ENCODE assay signal across 7 cellular contexts in the genomic region with DNA sequence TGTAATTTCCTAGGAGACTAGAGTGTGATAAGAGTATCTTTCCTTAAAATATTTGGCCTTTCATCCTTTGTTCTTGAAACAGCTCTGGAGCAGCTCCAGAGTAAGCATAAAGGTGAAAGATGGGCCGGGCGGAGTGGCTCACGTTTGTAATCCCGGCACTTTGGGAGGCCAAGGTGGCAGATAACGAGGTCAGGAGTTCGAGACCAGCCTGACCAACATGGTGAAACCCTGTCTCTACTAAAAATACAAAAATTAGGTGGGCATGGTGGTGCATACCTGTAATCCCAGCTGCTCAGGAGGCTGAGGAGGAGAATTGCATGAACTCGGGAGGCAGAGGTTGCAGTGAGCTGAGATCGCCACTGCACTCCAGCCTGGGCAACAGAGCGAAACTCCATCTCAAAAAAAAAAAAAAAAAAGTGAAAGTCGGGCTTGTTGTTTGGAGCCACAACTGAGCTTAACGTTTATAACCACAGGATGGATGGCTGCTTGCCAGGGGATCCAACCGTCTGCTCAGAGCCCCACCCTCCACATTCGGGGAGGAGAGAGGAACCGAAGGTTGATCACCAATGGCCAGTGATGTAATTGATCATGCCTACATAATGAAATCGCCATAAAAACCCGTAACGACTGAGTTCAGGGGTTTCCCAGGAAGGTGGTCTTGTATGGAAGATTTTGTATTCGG. TPM values are rescaled to one million over a fixed set of nuclear protein-coding genes. Genes with fewer than 3 reads are reported as not detected.
A peak's percentile ranks its signal among the peaks of the same experiment; 100 is the strongest.
DNase-seq lines count a peak whose midpoint lies in the region; TF ChIP-seq lines count a peak whose summit lies in the region.
"Not testable (repeated sequence)": the region's sequence is repeated elsewhere in the genome, so short reads cannot be mapped to it uniquely, and the experiment has no call there.

No MANE protein-coding gene starts in this region.

- peak; percentile 49 for DNase-seq in GM12865 (ENCODE audit: low read depth)
- DNase-seq in NB4 (ENCODE audit: low read depth) = peak; percentile 45
- DNase-seq in SJCRH30 = peak; percentile 69 to 72
- DNase-seq in activated CD4-positive, alpha-beta memory T cell treated with anti-CD3 and anti-CD28 coated beads for 36 hours = peak; percentile 59
- DNase-seq in activated naive CD8-positive, alpha-beta T cell treated with anti-CD3 and anti-CD28 coated beads for 36 hours = peak; percentile 60
- DNase-seq in fibroblast of the aortic adventitia (ENCODE audit: low read depth) = peak; percentile 44
- peak; percentile 66 for DNase-seq in sigmoid colon

- H3K4me3 ChIP-seq in GM12865 (ENCODE audit: low read depth, low read length); NB4 (ENCODE audit: low read depth, low read length); SJCRH30; fibroblast of the aortic adventitia (ENCODE audit: low read depth, low read length); sigmoid colon: not testable (repeated sequence)

- H3K36me3 ChIP-seq in SJCRH30, sigmoid colon: not testable (repeated sequence)

- not testable (repeated sequence) for H3K9me3 Mint-ChIP-seq in activated CD4-positive, alpha-beta memory T cell treated with anti-CD3 and anti-CD28 coated beads for 36 hours; activated naive CD8-positive, alpha-beta T cell treated with anti-CD3 and anti-CD28 coated beads for 36 hours

- CTCF ChIA-PET in activated CD4-positive, alpha-beta memory T cell treated with anti-CD3 and anti-CD28 coated beads for 36 hours (lab: Charles Lee) = interaction anchor here (0.6 to 8.6 kb wide), 11 partner anchors 10 to 298 kb away, joined by 3 to 98 read pairs (median 5); a partner anchor contains a TSS

- not testable (repeated sequence) for H3K36me3 Mint-ChIP-seq in activated CD4-positive, alpha-beta memory T cell treated with anti-CD3 and anti-CD28 coated beads for 36 hours; activated naive CD8-positive, alpha-beta T cell treated with anti-CD3 and anti-CD28 coated beads for 36 hours

- not testable (repeated sequence) for TF ChIP-seq CTCF in GM12865 (IDR thresholded peaks at IDR 0.05; ENCODE audit: insufficient read depth, low read depth, low read length, missing control alignments); NB4 (IDR thresholded peaks at IDR 0.05; ENCODE audit: low read depth, low read length); fibroblast of the aortic adventitia (IDR thresholded peaks at IDR 0.05; ENCODE audit: insufficient read depth, low read length); sigmoid colon (IDR thresholded peaks at IDR 0.05)

- peaks cover 28% of the 10 kb centered on the region for H3K4me1 Mint-ChIP-seq in activated CD4-positive, alpha-beta memory T cell treated with anti-CD3 and anti-CD28 coated beads for 36 hours (ENCODE audit: low read depth)
- peaks cover 28% of the 10 kb centered on the region for H3K4me1 Mint-ChIP-seq in activated naive CD8-positive, alpha-beta T cell treated with anti-CD3 and anti-CD28 coated beads for 36 hours

- not testable (repeated sequence) for H3K9me3 ChIP-seq in SJCRH30 (replicated peaks); sigmoid colon

- H3K4me1 ChIP-seq in SJCRH30 = not testable (repeated sequence)
- H3K4me1 ChIP-seq in sigmoid colon = peaks cover 0 to 11% (median 10%) of the 10 kb centered on the region in 4 donors

- H3K27me3 ChIP-seq in SJCRH30 = peaks cover 20% of the 10 kb centered on the region
- not testable (repeated sequence) for H3K27me3 ChIP-seq in sigmoid colon

- intact Hi-C loops in activated CD4-positive, alpha-beta memory T cell treated with anti-CD3 and anti-CD28 coated beads for 36 hours (cut with micrococcal nuclease) = not testable (repeated sequence)
- intact Hi-C loops in sigmoid colon (cut with DNase I) = loop anchor here (10.0 kb wide), 1 partner anchor 159 kb away; a partner anchor contains a TSS

- 7 to 35% methylated on average over 18 of the region's 18 CpGs for WGBS in sigmoid colon, 2 donors

- H3K27me3 Mint-ChIP-seq in activated CD4-positive, alpha-beta memory T cell treated with anti-CD3 and anti-CD28 coated beads for 36 hours = peaks cover 19% of the 10 kb centered on the region
- peaks cover 17% of the 10 kb centered on the region for H3K27me3 Mint-ChIP-seq in activated naive CD8-positive, alpha-beta T cell treated with anti-CD3 and anti-CD28 coated beads for 36 hours

- not testable (repeated sequence) for TF ChIP-seq POLR2A in NB4 (IDR thresholded peaks at IDR 0.05; ENCODE audit: extremely low read depth, insufficient read length); sigmoid colon (IDR thresholded peaks at IDR 0.05)

- TF ChIP-seq EP300 in sigmoid colon (IDR thresholded peaks at IDR 0.05) = not testable (repeated sequence)

- H3K27ac ChIP-seq in SJCRH30, sigmoid colon: not testable (repeated sequence)

- not testable (repeated sequence) for H3K4me3 Mint-ChIP-seq in activated CD4-positive, alpha-beta memory T cell treated with anti-CD3 and anti-CD28 coated beads for 36 hours
- H3K4me3 Mint-ChIP-seq in activated naive CD8-positive, alpha-beta T cell treated with anti-CD3 and anti-CD28 coated beads for 36 hours = peak overlapping the region; percentile 40

- POLR2A ChIA-PET in activated CD4-positive, alpha-beta memory T cell treated with anti-CD3 and anti-CD28 coated beads for 36 hours (lab: Charles Lee) = interaction anchor here (1.3 kb wide), 1 partner anchor 31 kb away, joined by 5 read pairs; no protein-coding TSS in a partner anchor

- H3K27ac Mint-ChIP-seq in activated CD4-positive, alpha-beta memory T cell treated with anti-CD3 and anti-CD28 coated beads for 36 hours; activated naive CD8-positive, alpha-beta T cell treated with anti-CD3 and anti-CD28 coated beads for 36 hours: not testable (repeated sequence)

RNA-seq across cellular contexts. Expression of a gene that starts 16.5 kb away (rescaled TPM):
- total RNA-seq in SJCRH30 (2014; rRNA removed; shearing (Covaris generic)) = 3.0 and 5.1 TPM in 2 replicates
- total RNA-seq in activated CD4-positive, alpha-beta memory T cell treated with anti-CD3 and anti-CD28 coated beads for 36 hours = 10 to 100 TPM in 1 of 2 experiments, 1 to 10 TPM in 1; 7.1 to 10.1 TPM
- 10 to 100 TPM in 1 of 2 experiments, 1 to 10 TPM in 1; 8.3 to 10.6 TPM for total RNA-seq in activated naive CD8-positive, alpha-beta T cell treated with anti-CD3 and anti-CD28 coated beads for 36 hours
- total RNA-seq in fibroblast of the aortic adventitia (ENCODE audit: low replicate concordance) (6.8 and 19.0 TPM in 2 replicates), sigmoid colon (10 to 100 TPM in 3 of 4 donors, 1 to 10 TPM in 1; 10.0 to 17.8 (median 13.8) TPM)
- 10 to 100 TPM in 1 of 3 donors, 1 to 10 TPM in 2; 3.5 to 18.5 (median 4.2) TPM for polyA plus RNA-seq in sigmoid colon

RNA-seq across cellular contexts. Expression of a gene that starts 18.9 kb away (rescaled TPM):
- total RNA-seq in SJCRH30 (2014; rRNA removed; shearing (Covaris generic)) = 9.8 and 11.7 TPM in 2 replicates
- 10 to 100 TPM; 67.6 to 69.8 TPM for total RNA-seq in activated CD4-positive, alpha-beta memory T cell treated with anti-CD3 and anti-CD28 coated beads for 36 hours
- total RNA-seq in activated naive CD8-positive, alpha-beta T cell treated with anti-CD3 and anti-CD28 coated beads for 36 hours = 10 to 100 TPM; 53.4 to 54.3 TPM
- total RNA-seq in fibroblast of the aortic adventitia (ENCODE audit: low replicate concordance) (29.3 and 31.9 TPM in 2 replicates), sigmoid colon (100 to 1,000 TPM in 1 of 4 donors, 10 to 100 TPM in 3; 43.3 to 129 (median 60.0) TPM)
- polyA plus RNA-seq in sigmoid colon = 10 to 100 TPM in 1 of 3 donors, 1 to 10 TPM in 2; 9.6 to 36.4 (median 9.7) TPM

RNA-seq across cellular contexts. Expression of a gene that starts 49.3 kb away (rescaled TPM):
- 31.3 and 33.3 TPM in 2 replicates for total RNA-seq in SJCRH30 (2014; rRNA removed; shearing (Covaris generic))
- total RNA-seq in activated CD4-positive, alpha-beta memory T cell treated with anti-CD3 and anti-CD28 coated beads for 36 hours = 1 to 10 TPM; 2.5 to 3.3 TPM
- 1 to 10 TPM; 2.1 to 2.4 TPM for total RNA-seq in activated naive CD8-positive, alpha-beta T cell treated with anti-CD3 and anti-CD28 coated beads for 36 hours
- total RNA-seq in fibroblast of the aortic adventitia (ENCODE audit: low replicate concordance) (53.4 and 176 TPM in 2 replicates), sigmoid colon (10 to 100 TPM in 3 of 4 donors, 1 to 10 TPM in 1; 7.6 to 27.7 (median 14.6) TPM)
- polyA plus RNA-seq in sigmoid colon = 1 to 10 TPM in 2 of 3 donors, not detected in 1; 3.0 to 7.4 TPM
